Comparison of ENCODE assay signal across 29 cellular contexts in the genomic region with DNA sequence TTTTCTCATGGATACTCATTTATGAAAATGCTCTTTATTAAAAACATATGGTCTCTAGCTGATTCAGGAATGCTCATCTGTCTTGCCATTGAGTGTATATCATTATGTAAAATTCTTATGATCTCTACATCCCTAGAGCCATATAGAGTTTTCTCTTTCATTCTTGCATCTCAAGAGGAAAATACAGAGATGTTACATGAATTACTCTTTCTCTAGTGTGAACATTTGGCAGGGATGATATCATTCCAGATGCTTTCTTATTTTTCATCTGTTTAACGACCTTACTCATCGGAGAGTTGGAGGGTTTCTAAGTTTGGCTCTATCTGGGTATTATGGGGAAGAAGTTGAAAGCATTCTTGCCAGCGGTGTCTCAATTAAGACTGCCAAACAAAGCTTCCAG.
DNase-seq lines count a peak whose midpoint lies in the region; FAIRE-seq and TF ChIP-seq lines count a peak whose summit lies in the region.
"Had no signal": no experiment of that assay in that cellular context is flagged by ENCODE, and none has a peak within 500 bp of the region (broad histone marks: within the 10 kb centered on the region; RNA-seq: fewer than 3 reads in every experiment).

No MANE protein-coding gene starts in this region.

- no peaks in the 10 kb centered on the region for H3K4me1 ChIP-seq in astrocyte (ENCODE audit: insufficient read depth, low read length)
- H3K4me1 ChIP-seq: BE2C, Caco-2, gastrocnemius medialis, psoas muscle, sigmoid colon, transverse colon had no signal

- no peak overlapping the region for H2AFZ ChIP-seq in astrocyte (ENCODE audit: low read depth, low read length)

- TF ChIP-seq CTCF in HFF-Myc (IDR thresholded peaks at IDR 0.05; ENCODE audit: low read depth, low read length, missing control alignments) (no peak), astrocyte (IDR thresholded peaks at IDR 0.05; ENCODE audit: insufficient read depth, low read depth, low read length) (no peak), fibroblast of villous mesenchyme (IDR thresholded peaks at IDR 0.05; ENCODE audit: insufficient read depth, low read depth, low read length) (no peak)

- no peak overlapping the region for H3K9ac ChIP-seq in astrocyte (ENCODE audit: low read length)
- H3K9ac ChIP-seq: KMS-11 had no signal

- no peak overlapping the region for H3K4me3 ChIP-seq in HFF-Myc (replicated peaks; ENCODE audit: low read depth, low read length)
- H3K4me3 ChIP-seq in astrocyte (ENCODE audit: insufficient read depth, low read depth, low read length): no peak overlapping the region
- no peak overlapping the region for H3K4me3 ChIP-seq in fibroblast of villous mesenchyme (ENCODE audit: low read depth, low read length)
- H3K4me3 ChIP-seq: dorsolateral prefrontal cortex, gastrocnemius medialis, psoas muscle, sigmoid colon, transverse colon had no signal

- no peak overlapping the region for H3K27ac ChIP-seq in astrocyte (ENCODE audit: low read depth, low read length)
- H3K27ac ChIP-seq: dorsolateral prefrontal cortex, gastrocnemius medialis, KMS-11, neutrophil, psoas muscle, sigmoid colon, transverse colon had no signal

- no peaks in the 10 kb centered on the region for H3K4me1 Mint-ChIP-seq in astrocyte (ENCODE audit: low read depth, unreplicated experiment)
- H3K4me1 Mint-ChIP-seq: brain, memory B cell had no signal

- no peak overlapping the region for H3K4me2 ChIP-seq in astrocyte (ENCODE audit: low read length)
- H3K4me2 ChIP-seq: KMS-11 had no signal

- H4K20me1 ChIP-seq in astrocyte (ENCODE audit: insufficient read depth, low read length): no peaks in the 10 kb centered on the region

- no peaks in the 10 kb centered on the region for H3K36me3 ChIP-seq in astrocyte (ENCODE audit: insufficient read depth, low read length)
- H3K36me3 ChIP-seq: BE2C, gastrocnemius medialis, neutrophil, sigmoid colon, transverse colon had no signal

- peak; percentile 61 for DNase-seq in AG08395 (ENCODE audit: low spot score)
- DNase-seq in HFF-Myc (ENCODE audit: extremely low read depth, low read depth): peak; percentile 48
- peak; percentile 42 for DNase-seq in astrocyte (ENCODE audit: low read depth)
- DNase-seq in fibroblast of villous mesenchyme (ENCODE audit: low read depth): peak; percentile 27
- DNase-seq in activated CD4-positive, alpha-beta T cell treated with anti-CD3 and anti-CD28 coated beads, Interleukin-2, amount 50 U/mL, for 1 hour: no peak
- DNase-seq in stimulated activated naive CD4-positive, alpha-beta T cell (lab: John Stamatoyannopoulos, UW): no peak
- no peak for DNase-seq in stimulated activated CD4-positive, alpha-beta T cell treated with anti-CD3 and anti-CD28 coated beads, Interleukin-12 subunit alpha, Interleukin-12 subunit beta, amount 100 ng/mL, for 4 hours
- no peak for DNase-seq in inferior parietal cortex (ENCODE audit: extremely low spot score)
- DNase-seq: 8988T; activated CD4-positive, alpha-beta T cell treated with anti-CD3 and anti-CD28 coated beads for 4 hours; activated gamma-delta T cell treated with Interleukin-2 at 50 U/mL for 16 hours; activated T-cell treated with anti-CD3 and anti-CD28 coated beads, Interleukin-2, amount 50 U/mL, for 24 hours; BE2C; Caco-2; cerebellar nuclear complex; DMS79; dorsolateral prefrontal cortex; gastrocnemius medialis; hippocampal formation; NCI-H146; psoas muscle; sigmoid colon; transverse colon had no signal

- H3K36me3 Mint-ChIP-seq in astrocyte (ENCODE audit: low read depth, unreplicated experiment): no peaks in the 10 kb centered on the region
- H3K36me3 Mint-ChIP-seq: memory B cell had no signal

- H3K79me2 ChIP-seq in astrocyte (ENCODE audit: insufficient read depth, low read length): no peaks in the 10 kb centered on the region

- no peak overlapping the region for H3K27ac Mint-ChIP-seq in astrocyte (ENCODE audit: unreplicated experiment)
- H3K27ac Mint-ChIP-seq: activated T-cell treated with anti-CD3 and anti-CD28 coated beads, Interleukin-2, amount 50 U/mL, for 24 hours; memory B cell; stimulated activated naive CD8-positive, alpha-beta T cell treated with anti-CD3 and anti-CD28 coated beads, Interleukin-15, Interleukin-2, amounts not matched to agents 100 ng/mL and 50 ng/mL, for 24 hours had no signal

- H3K9me3 ChIP-seq in astrocyte (ENCODE audit: insufficient read depth, low read depth, low read length): no peaks in the 10 kb centered on the region
- H3K9me3 ChIP-seq: BE2C, Caco-2, neutrophil, sigmoid colon, transverse colon had no signal

- H3K27me3 Mint-ChIP-seq in astrocyte (ENCODE audit: low read depth, unreplicated experiment): no peaks in the 10 kb centered on the region
- H3K27me3 Mint-ChIP-seq: activated T-cell treated with anti-CD3 and anti-CD28 coated beads, Interleukin-2, amount 50 U/mL, for 24 hours; brain; memory B cell; stimulated activated naive CD8-positive, alpha-beta T cell treated with anti-CD3 and anti-CD28 coated beads, Interleukin-15, Interleukin-2, amounts not matched to agents 100 ng/mL and 50 ng/mL, for 24 hours had no signal

- no peaks in the 10 kb centered on the region for H3K27me3 ChIP-seq in astrocyte (ENCODE audit: insufficient read depth, low read length)
- H3K27me3 ChIP-seq: BE2C, dorsolateral prefrontal cortex, gastrocnemius medialis, neutrophil, sigmoid colon, transverse colon had no signal

- FAIRE-seq in astrocyte (lab: Jason Lieb, UNC): peak; percentile 32
- FAIRE-seq: endothelial cell of umbilical vein had no signal

- H3K4me3 Mint-ChIP-seq in astrocyte (ENCODE audit: unreplicated experiment): no peak overlapping the region
- H3K4me3 Mint-ChIP-seq: activated T-cell treated with anti-CD3 and anti-CD28 coated beads, Interleukin-2, amount 50 U/mL, for 24 hours; memory B cell; stimulated activated naive CD8-positive, alpha-beta T cell treated with anti-CD3 and anti-CD28 coated beads, Interleukin-15, Interleukin-2, amounts not matched to agents 100 ng/mL and 50 ng/mL, for 24 hours had no signal

- H3K9me3 Mint-ChIP-seq in astrocyte (ENCODE audit: unreplicated experiment): no peaks in the 10 kb centered on the region

Comparison
In these comparisons a context has a peak if more than half of its experiments do, and no peak if none do; other contexts are left out.
1. DNase-seq: peak in AG08395 (single experiment), HFF-Myc (single experiment), astrocyte (single experiment) and fibroblast of villous mesenchyme (single experiment); none in activated CD4-positive, alpha-beta T cell treated with anti-CD3 and anti-CD28 coated beads, Interleukin-2, amount 50 U/mL, for 1 hour (single experiment), stimulated activated naive CD4-positive, alpha-beta T cell (0 of 6), stimulated activated CD4-positive, alpha-beta T cell treated with anti-CD3 and anti-CD28 coated beads, Interleukin-12 subunit alpha, Interleukin-12 subunit beta, amount 100 ng/mL, for 4 hours (single experiment) and inferior parietal cortex (single experiment).